Comparison of ENCODE assay signal across 15 cellular contexts in genomic region chr3:58062469-58062868, GRCh38. TPM values are rescaled to one million over a fixed set of nuclear protein-coding genes. Genes with fewer than 3 reads are reported as not detected.
A peak's percentile ranks its signal among the peaks of the same experiment; 100 is the strongest.
DNase-seq lines count a peak whose midpoint lies in the region; TF ChIP-seq lines count a peak whose summit lies in the region.
"Had no signal": no experiment of that assay in that cellular context is flagged by ENCODE, and none has a peak within 500 bp of the region (broad histone marks: within the 10 kb centered on the region; RNA-seq: fewer than 3 reads in every experiment).

No MANE protein-coding gene starts in this region.

- H3K27me3 Mint-ChIP-seq in MCF 10A (ENCODE audit: insufficient read depth, unreplicated experiment), result no peaks in the 10 kb centered on the region
- H3K27me3 Mint-ChIP-seq in activated T-helper 1 cell treated with anti-CD3 and anti-CD28 coated beads, Interleukin-12 subunit alpha, Interleukin-12 subunit beta, Interleukin-2, Interleukin-4 antibody, amounts not matched to agents 30 ng/mL and 10 ng/mL and 1 ng/mL, durations not matched to agents 14 hours and 24 hours and 36 hours (ENCODE audit: insufficient read depth), result no peaks in the 10 kb centered on the region
- H3K27me3 Mint-ChIP-seq: naive thymus-derived CD8-positive, alpha-beta T cell had no signal

- H3K9me3 ChIP-seq in mammary epithelial cell (replicated peaks; ENCODE audit: insufficient read depth, low read length) (no peaks in the 10 kb centered on the region), tibial nerve (no peaks in the 10 kb centered on the region)

- H3K36me3 Mint-ChIP-seq in MCF 10A (ENCODE audit: insufficient read depth, unreplicated experiment), result no peaks in the 10 kb centered on the region
- no peaks in the 10 kb centered on the region for H3K36me3 Mint-ChIP-seq in activated T-helper 1 cell treated with anti-CD3 and anti-CD28 coated beads, Interleukin-12 subunit alpha, Interleukin-12 subunit beta, Interleukin-2, Interleukin-4 antibody, amounts not matched to agents 30 ng/mL and 10 ng/mL and 1 ng/mL, durations not matched to agents 14 hours and 24 hours and 36 hours (ENCODE audit: low read depth)

- POLR2A ChIA-PET in MCF 10A (lab: Yijun Ruan, JAX), result interaction anchor here (0.8 to 2.0 kb wide), 3 partner anchors 9 to 53 kb away, joined by 3 to 7 read pairs (median 4); partner anchors contain the start of gene FLNB

- intact Hi-C loops in MCF 10A (cut with micrococcal nuclease) (no loop called here), mammary epithelial cell (cut with micrococcal nuclease) (no loop called here)
- intact Hi-C loops in activated T-helper 1 cell treated with anti-CD3 and anti-CD28 coated beads, Interleukin-12 subunit alpha, Interleukin-12 subunit beta, Interleukin-2, Interleukin-4 antibody, amounts not matched to agents 30 ng/mL and 10 ng/mL and 1 ng/mL, durations not matched to agents 14 hours and 24 hours and 36 hours (cut with micrococcal nuclease), result no loop called here

- H3K9ac ChIP-seq in mammary epithelial cell (ENCODE audit: insufficient read depth, low read length), result no peak overlapping the region

- no peaks in the 10 kb centered on the region for H3K9me3 Mint-ChIP-seq in MCF 10A (ENCODE audit: unreplicated experiment)
- H3K9me3 Mint-ChIP-seq in activated T-helper 1 cell treated with anti-CD3 and anti-CD28 coated beads, Interleukin-12 subunit alpha, Interleukin-12 subunit beta, Interleukin-2, Interleukin-4 antibody, amounts not matched to agents 30 ng/mL and 10 ng/mL and 1 ng/mL, durations not matched to agents 14 hours and 24 hours and 36 hours, result no peaks in the 10 kb centered on the region
- H3K9me3 Mint-ChIP-seq: activated T-cell treated with anti-CD3 and anti-CD28 coated beads, Interleukin-2, amount 50 U/mL, for 72 hours; naive thymus-derived CD8-positive, alpha-beta T cell had no signal

- H3K4me3 Mint-ChIP-seq in MCF 10A (ENCODE audit: unreplicated experiment), result no peak overlapping the region
- no peak overlapping the region for H3K4me3 Mint-ChIP-seq in activated T-helper 1 cell treated with anti-CD3 and anti-CD28 coated beads, Interleukin-12 subunit alpha, Interleukin-12 subunit beta, Interleukin-2, Interleukin-4 antibody, amounts not matched to agents 30 ng/mL and 10 ng/mL and 1 ng/mL, durations not matched to agents 14 hours and 24 hours and 36 hours
- H3K4me3 Mint-ChIP-seq: activated T-cell treated with anti-CD3 and anti-CD28 coated beads, Interleukin-2, amount 50 U/mL, for 72 hours; naive thymus-derived CD8-positive, alpha-beta T cell had no signal

- H3K4me1 ChIP-seq in mammary epithelial cell (ENCODE audit: insufficient read depth, low read length) (peaks cover 34% of the 10 kb centered on the region), tibial nerve (peaks cover 0 to 97% (median 63%) of the 10 kb centered on the region in 4 donors)

- H3K4me3 ChIP-seq in mammary epithelial cell (replicated peaks in 1 of 3; ENCODE audit: insufficient read depth in 1 of 3, low read depth in 2 of 3, low read length in 3 of 3) (no peak overlapping the region), coronary artery (no peak overlapping the region), tibial nerve (no peak overlapping the region)
- H3K4me3 ChIP-seq: skin epidermis had no signal

- CTCF ChIA-PET in MCF 10A (lab: Yijun Ruan, JAX) (interaction anchor here (0.5 to 1.1 kb wide), 3 partner anchors 36 to 58 kb away, joined by 3 to 4 read pairs (median 3); no protein-coding TSS in a partner anchor), mammary epithelial cell (lab: Charles Lee; ENCODE audit: low non-redundant PET) (no interaction called here)

- TF ChIP-seq EP300 in tibial nerve (IDR thresholded peaks at IDR 0.05), result peak in 1 of 2 donors; percentile 29

- no peak overlapping the region for H2AFZ ChIP-seq in mammary epithelial cell (ENCODE audit: low read depth, low read length)

- H4K20me1 ChIP-seq in mammary epithelial cell (ENCODE audit: insufficient read depth, low read length), result peaks cover 40% of the 10 kb centered on the region

- in situ Hi-C loops in mammary epithelial cell (cut with MboI; ENCODE audit: low sequenced_read_pairs in 2 of 2), result no loop called here

- no peak for TF ChIP-seq POLR2A in tibial nerve (IDR thresholded peaks at IDR 0.05)

- H3K27ac ChIP-seq in mammary epithelial cell (ENCODE audit: insufficient read depth, low read depth, low read length) (no peak overlapping the region), coronary artery (peak overlapping the region; percentile 64 to 79), tibial nerve (peak overlapping the region; percentile 31 to 84 (median 59))
- H3K27ac ChIP-seq: skin epidermis had no signal

- H3K27me3 ChIP-seq in mammary epithelial cell (ENCODE audit: insufficient read depth, low read length), result no peaks in the 10 kb centered on the region
- H3K27me3 ChIP-seq in tibial nerve, result no peaks in the 10 kb centered on the region

- peaks cover 100% of the 10 kb centered on the region for H3K79me2 ChIP-seq in mammary epithelial cell (ENCODE audit: insufficient read depth, low read length)

- BruUV-seq in MCF 10A (replicated peaks; lab: Mats Ljungman, UMichigan), result no TSS peak
- no TSS peak for BruUV-seq in mammary epithelial cell (replicated peaks; lab: Mats Ljungman, UMichigan)

- WGBS in mammary epithelial cell (ENCODE audit: low coverage, missing lambda C conversion rate), result 87% methylated on average over 5 of the region's 5 CpGs
- WGBS in tibial nerve, 2 donors, result 29 to 39% methylated on average over 4 to 5 of the region's 5 CpGs

- peaks cover 57% of the 10 kb centered on the region for H3K4me1 Mint-ChIP-seq in MCF 10A (ENCODE audit: insufficient read depth, unreplicated experiment)
- H3K4me1 Mint-ChIP-seq in activated T-helper 1 cell treated with anti-CD3 and anti-CD28 coated beads, Interleukin-12 subunit alpha, Interleukin-12 subunit beta, Interleukin-2, Interleukin-4 antibody, amounts not matched to agents 30 ng/mL and 10 ng/mL and 1 ng/mL, durations not matched to agents 14 hours and 24 hours and 36 hours (ENCODE audit: low read depth), result peaks cover 9% of the 10 kb centered on the region

- H3K36me3 ChIP-seq in mammary epithelial cell (ENCODE audit: insufficient read depth, low read length) (peaks cover 6% of the 10 kb centered on the region), tibial nerve (no peaks in the 10 kb centered on the region)

- H3K4me2 ChIP-seq in mammary epithelial cell (ENCODE audit: insufficient read depth, low read depth, low read length), result no peak overlapping the region

- no peak for DNase-seq in MCF 10A (ENCODE audit: unreplicated experiment)
- no peak for DNase-seq in mammary epithelial cell
- DNase-seq in coronary artery (ENCODE audit: low spot score), result no peak
- DNase-seq in mesenteric fat pad (ENCODE audit: low spot score), result peak; percentile 12
- no peak for DNase-seq in tibial nerve (ENCODE audit: low spot score in 2 of 2)
- DNase-seq in amygdala (lab: John Stamatoyannopoulos, UW), result no peak
- DNase-seq in activated T-helper 1 cell treated with anti-CD3 and anti-CD28 coated beads, Interleukin-12 subunit alpha, Interleukin-12 subunit beta, Interleukin-2, Interleukin-4 antibody, amounts not matched to agents 30 ng/mL and 10 ng/mL and 1 ng/mL, durations not matched to agents 14 hours and 24 hours and 36 hours (ENCODE audit: low spot score), result no peak
- DNase-seq in effector CD4-positive, alpha-beta T cell, result no peak
- DNase-seq: activated CD4-positive, alpha-beta T cell treated with anti-CD3 and anti-CD28 coated beads, Interleukin-2, amount 50 U/mL, for 1 hour; activated T-cell treated with anti-CD3 and anti-CD28 coated beads, Interleukin-2, amount 50 U/mL, for 72 hours; anterior cingulate cortex; COR-L47; kidney glomerular epithelial cell; naive thymus-derived CD8-positive, alpha-beta T cell had no signal

- dilution Hi-C loops in mammary epithelial cell (cut with HindIII; ENCODE audit: low sequenced_read_pairs), result no loop called here

- TF ChIP-seq CTCF in MCF 10A (IDR thresholded peaks at IDR 0.05; ENCODE audit: unreplicated experiment), result no peak
- TF ChIP-seq CTCF in mammary epithelial cell (conservative IDR thresholded peaks at IDR 0.05 in 1 of 2, IDR thresholded peaks at IDR 0.05 in 1 of 2; ENCODE audit: extremely low read depth in 1 of 2, insufficient read depth in 1 of 2, low read depth in 1 of 2, low read length in 2 of 2), result no peak
- no peak for TF ChIP-seq CTCF in coronary artery (IDR thresholded peaks at IDR 0.05)
- TF ChIP-seq CTCF in tibial nerve (IDR thresholded peaks at IDR 0.05), result no peak

- H3K27ac Mint-ChIP-seq in MCF 10A (ENCODE audit: low read depth, unreplicated experiment), result peak overlapping the region; percentile 24
- no peak overlapping the region for H3K27ac Mint-ChIP-seq in activated T-helper 1 cell treated with anti-CD3 and anti-CD28 coated beads, Interleukin-12 subunit alpha, Interleukin-12 subunit beta, Interleukin-2, Interleukin-4 antibody, amounts not matched to agents 30 ng/mL and 10 ng/mL and 1 ng/mL, durations not matched to agents 14 hours and 24 hours and 36 hours
- H3K27ac Mint-ChIP-seq: activated T-cell treated with anti-CD3 and anti-CD28 coated beads, Interleukin-2, amount 50 U/mL, for 72 hours had no signal

RNA-seq across cellular contexts. Expression of gene FLNB, which starts 54.2 kb away (rescaled TPM):
- total RNA-seq in MCF 10A (2022) (580 and 593 TPM in 2 replicates), mammary epithelial cell (1,000 to 10,000 TPM in 1 of 2 donors, 100 to 1,000 TPM in 1; 930 to 1,038 TPM), mesenteric fat pad (96.3 TPM), tibial nerve (100 to 1,000 TPM; 265 to 345 (median 277) TPM)
- 415 TPM for polyA plus RNA-seq in mammary epithelial cell
- polyA minus RNA-seq in mammary epithelial cell, result 1,694 TPM
- total RNA-seq in activated T-helper 1 cell treated with anti-CD3 and anti-CD28 coated beads, Interleukin-12 subunit alpha, Interleukin-12 subunit beta, Interleukin-2, Interleukin-4 antibody, amounts not matched to agents 30 ng/mL and 10 ng/mL and 1 ng/mL, durations not matched to agents 14 hours and 24 hours and 36 hours, result 22.3 and 24.1 TPM in 2 replicates
